ENCODE assay signal across 1 cellular context in the genomic region with DNA sequence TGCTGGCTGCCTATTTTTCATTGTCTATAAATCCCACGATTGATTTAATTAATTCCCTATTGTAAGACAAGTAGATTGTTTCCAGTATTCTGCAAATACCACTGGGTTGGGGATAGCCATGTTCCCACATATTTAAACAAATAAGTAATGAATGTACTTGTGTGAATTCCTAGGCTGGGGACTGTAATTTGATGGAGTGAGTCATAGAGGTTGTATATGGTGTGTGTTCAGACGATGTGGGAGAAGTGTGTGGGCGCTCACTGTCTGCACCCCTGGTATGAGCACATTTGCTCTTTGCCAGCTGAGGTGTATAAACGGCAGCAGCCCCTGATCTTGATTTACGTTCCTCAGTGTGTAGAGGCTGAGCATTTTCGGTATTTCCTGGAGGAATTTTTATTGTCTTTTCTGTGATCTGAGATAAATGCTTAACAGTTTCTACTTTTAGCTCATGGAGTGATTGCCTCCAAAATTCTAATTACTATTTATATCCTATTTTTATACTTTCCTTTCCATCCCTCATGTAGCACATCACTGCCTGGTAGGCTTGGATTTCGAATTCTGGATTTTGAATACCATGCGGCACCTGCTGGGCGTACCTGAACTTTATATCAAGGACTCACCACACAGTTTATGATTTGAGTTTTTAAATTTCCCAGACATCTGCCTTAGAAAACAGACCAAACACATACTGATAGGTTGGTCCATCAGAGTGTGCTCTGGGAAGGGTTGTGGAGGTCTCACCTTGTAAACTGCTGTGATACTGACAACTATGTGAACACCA.
TF ChIP-seq lines count a peak whose summit lies in the region.

No MANE protein-coding gene starts in this region.

TF ChIP-seq in HEK293, 187 proteins besides CTCF, POLR2A, EP300 and RAD21 (continued from another document):
- TF ChIP-seq ZNF510 (tag by site-specific recombination; IDR thresholded peaks at IDR 0.05; ENCODE audit: insufficient replicate concordance) (no peak), SP2 (tag by site-specific recombination; IDR thresholded peaks at IDR 0.05) (no peak), SCRT2 (tag by site-specific recombination; IDR thresholded peaks at IDR 0.05) (no peak), YY2 (tag by site-specific recombination; IDR thresholded peaks at IDR 0.05) (no peak), ZBTB49 (tag by site-specific recombination; IDR thresholded peaks at IDR 0.05; ENCODE audit: low read depth) (no peak), GLI2 (tag by site-specific recombination; IDR thresholded peaks at IDR 0.05; ENCODE audit: borderline replicate concordance, low read depth) (no peak)
- TF ChIP-seq, protein P1, sequence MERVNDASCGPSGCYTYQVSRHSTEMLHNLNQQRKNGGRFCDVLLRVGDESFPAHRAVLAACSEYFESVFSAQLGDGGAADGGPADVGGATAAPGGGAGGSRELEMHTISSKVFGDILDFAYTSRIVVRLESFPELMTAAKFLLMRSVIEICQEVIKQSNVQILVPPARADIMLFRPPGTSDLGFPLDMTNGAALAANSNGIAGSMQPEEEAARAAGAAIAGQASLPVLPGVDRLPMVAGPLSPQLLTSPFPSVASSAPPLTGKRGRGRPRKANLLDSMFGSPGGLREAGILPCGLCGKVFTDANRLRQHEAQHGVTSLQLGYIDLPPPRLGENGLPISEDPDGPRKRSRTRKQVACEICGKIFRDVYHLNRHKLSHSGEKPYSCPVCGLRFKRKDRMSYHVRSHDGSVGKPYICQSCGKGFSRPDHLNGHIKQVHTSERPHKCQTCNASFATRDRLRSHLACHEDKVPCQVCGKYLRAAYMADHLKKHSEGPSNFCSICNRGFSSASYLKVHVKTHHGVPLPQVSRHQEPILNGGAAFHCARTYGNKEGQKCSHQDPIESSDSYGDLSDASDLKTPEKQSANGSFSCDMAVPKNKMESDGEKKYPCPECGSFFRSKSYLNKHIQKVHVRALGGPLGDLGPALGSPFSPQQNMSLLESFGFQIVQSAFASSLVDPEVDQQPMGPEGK (tag by site-specific recombination; IDR thresholded peaks at IDR 0.05) = no peak
- TF ChIP-seq, protein P2, sequence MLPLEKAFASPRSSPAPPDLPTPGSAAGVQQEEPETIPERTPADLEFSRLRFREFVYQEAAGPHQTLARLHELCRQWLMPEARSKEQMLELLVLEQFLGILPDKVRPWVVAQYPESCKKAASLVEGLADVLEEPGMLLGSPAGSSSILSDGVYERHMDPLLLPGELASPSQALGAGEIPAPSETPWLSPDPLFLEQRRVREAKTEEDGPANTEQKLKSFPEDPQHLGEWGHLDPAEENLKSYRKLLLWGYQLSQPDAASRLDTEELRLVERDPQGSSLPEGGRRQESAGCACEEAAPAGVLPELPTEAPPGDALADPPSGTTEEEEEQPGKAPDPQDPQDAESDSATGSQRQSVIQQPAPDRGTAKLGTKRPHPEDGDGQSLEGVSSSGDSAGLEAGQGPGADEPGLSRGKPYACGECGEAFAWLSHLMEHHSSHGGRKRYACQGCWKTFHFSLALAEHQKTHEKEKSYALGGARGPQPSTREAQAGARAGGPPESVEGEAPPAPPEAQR (tag by site-specific recombination; IDR thresholded peaks at IDR 0.05) = no peak
- TF ChIP-seq, protein P3, sequence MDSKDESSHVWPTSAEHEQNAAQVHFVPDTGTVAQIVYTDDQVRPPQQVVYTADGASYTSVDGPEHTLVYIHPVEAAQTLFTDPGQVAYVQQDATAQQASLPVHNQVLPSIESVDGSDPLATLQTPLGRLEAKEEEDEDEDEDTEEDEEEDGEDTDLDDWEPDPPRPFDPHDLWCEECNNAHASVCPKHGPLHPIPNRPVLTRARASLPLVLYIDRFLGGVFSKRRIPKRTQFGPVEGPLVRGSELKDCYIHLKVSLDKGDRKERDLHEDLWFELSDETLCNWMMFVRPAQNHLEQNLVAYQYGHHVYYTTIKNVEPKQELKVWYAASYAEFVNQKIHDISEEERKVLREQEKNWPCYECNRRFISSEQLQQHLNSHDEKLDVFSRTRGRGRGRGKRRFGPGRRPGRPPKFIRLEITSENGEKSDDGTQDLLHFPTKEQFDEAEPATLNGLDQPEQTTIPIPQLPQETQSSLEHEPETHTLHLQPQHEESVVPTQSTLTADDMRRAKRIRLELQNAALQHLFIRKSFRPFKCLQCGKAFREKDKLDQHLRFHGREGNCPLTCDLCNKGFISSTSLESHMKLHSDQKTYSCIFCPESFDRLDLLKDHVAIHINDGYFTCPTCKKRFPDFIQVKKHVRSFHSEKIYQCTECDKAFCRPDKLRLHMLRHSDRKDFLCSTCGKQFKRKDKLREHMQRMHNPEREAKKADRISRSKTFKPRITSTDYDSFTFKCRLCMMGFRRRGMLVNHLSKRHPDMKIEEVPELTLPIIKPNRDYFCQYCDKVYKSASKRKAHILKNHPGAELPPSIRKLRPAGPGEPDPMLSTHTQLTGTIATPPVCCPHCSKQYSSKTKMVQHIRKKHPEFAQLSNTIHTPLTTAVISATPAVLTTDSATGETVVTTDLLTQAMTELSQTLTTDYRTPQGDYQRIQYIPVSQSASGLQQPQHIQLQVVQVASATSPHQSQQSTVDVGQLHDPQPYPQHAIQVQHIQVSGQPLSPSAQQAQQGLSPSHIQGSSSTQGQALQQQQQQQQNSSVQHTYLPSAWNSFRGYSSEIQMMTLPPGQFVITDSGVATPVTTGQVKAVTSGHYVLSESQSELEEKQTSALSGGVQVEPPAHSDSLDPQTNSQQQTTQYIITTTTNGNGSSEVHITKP (tag by site-specific recombination; IDR thresholded peaks at IDR 0.05) = no peak
TF ChIP-seq in HEK293: peak in this region for 3.
